ENCODE assay signal across 19 cellular contexts in the genomic region with DNA sequence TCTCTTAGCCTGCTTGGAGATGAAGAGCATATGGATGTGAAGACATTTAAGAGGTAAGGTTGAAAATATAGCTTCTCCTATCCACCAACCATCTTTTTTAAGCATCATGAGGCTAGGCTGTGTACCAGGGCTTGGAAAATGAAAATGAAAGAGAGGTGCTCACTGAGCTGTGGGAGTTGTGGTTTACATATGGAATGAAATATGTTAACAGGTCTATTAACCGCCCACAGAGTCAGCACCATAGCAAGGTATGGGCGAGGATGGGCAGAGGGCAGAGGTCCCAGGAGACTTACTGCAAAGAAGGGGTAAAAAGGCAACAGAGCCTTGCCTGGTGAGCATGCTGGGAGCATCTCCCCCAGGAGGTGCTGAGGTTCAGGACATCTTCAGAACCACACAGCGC.
"Had no signal": no experiment of that assay in that cellular context is flagged by ENCODE, and none has a peak within 500 bp of the region (broad histone marks: within the 10 kb centered on the region; RNA-seq: fewer than 3 reads in every experiment).

No MANE protein-coding gene starts in this region.

- H3K27me3 ChIP-seq: body of pancreas had no signal

- H3K27me3 Mint-ChIP-seq: activated naive CD8-positive, alpha-beta T cell treated with anti-CD3 and anti-CD28 coated beads, Interleukin-2, amount 50 U/mL, for 24 hours; type B pancreatic cell had no signal

- H3K36me3 ChIP-seq: heart left ventricle, thoracic aorta had no signal

- H3K36me3 Mint-ChIP-seq: natural killer cell, type B pancreatic cell had no signal

- H3K4me3 ChIP-seq: body of pancreas, heart left ventricle, thoracic aorta had no signal

- H3K4me1 Mint-ChIP-seq: activated naive CD8-positive, alpha-beta T cell treated with anti-CD3 and anti-CD28 coated beads, Interleukin-2, amount 50 U/mL, for 24 hours; natural killer cell had no signal

- H3K4me3 Mint-ChIP-seq: activated naive CD8-positive, alpha-beta T cell treated with anti-CD3 and anti-CD28 coated beads, Interleukin-2, amount 50 U/mL, for 24 hours; natural killer cell; T-helper 2 cell treated with Interferon-gamma antibody and Interleukin-4, amounts not matched to agents 5 μg/mL and 100 μg/mL, for 36 hours; type B pancreatic cell had no signal

- DNase-seq: activated CD4-positive, alpha-beta T cell treated with anti-CD3 and anti-CD28 coated beads for 1 hour; activated CD4-positive, alpha-beta T cell treated with anti-CD3 and anti-CD28 coated beads, Interleukin-2, amount 50 U/mL, for 48 hours; activated effector memory CD4-positive, alpha-beta T cell treated with anti-CD3 and anti-CD28 coated beads, Interleukin-2, amount 50 U/mL, for 16 hours; activated naive CD4-positive, alpha-beta T cell treated with anti-CD3 and anti-CD28 coated beads, Interleukin-2, amount 50 U/mL, for 16 hours; activated naive CD8-positive, alpha-beta T cell treated with anti-CD3 and anti-CD28 coated beads, Interleukin-2, amount 50 U/mL, for 24 hours; anterior cingulate cortex; body of pancreas; heart left ventricle; left cardiac atrium; midbrain; natural killer cell; retina; stimulated activated CD4-positive, alpha-beta T cell treated with anti-CD3 and anti-CD28 coated beads, Interleukin-2, amount 100 ng/mL, for 48 hours; stimulated activated CD8-positive, alpha-beta memory T cell treated with anti-CD3 and anti-CD28 coated beads, Interleukin-4, amount 100 ng/mL, for 48 hours; stimulated activated naive CD4-positive, alpha-beta T cell treated with Interleukin-2 at 50 U/mL for 16 hours had no signal

- H3K27ac Mint-ChIP-seq: activated naive CD8-positive, alpha-beta T cell treated with anti-CD3 and anti-CD28 coated beads, Interleukin-2, amount 50 U/mL, for 24 hours; natural killer cell; progenitor cell of endocrine pancreas; T-helper 2 cell treated with Interferon-gamma antibody and Interleukin-4, amounts not matched to agents 5 μg/mL and 100 μg/mL, for 36 hours; type B pancreatic cell had no signal

- H3K27ac ChIP-seq: body of pancreas, heart left ventricle, thoracic aorta had no signal

- ATAC-seq: activated naive CD8-positive, alpha-beta T cell treated with anti-CD3 and anti-CD28 coated beads, Interleukin-2, amount 50 U/mL, for 24 hours; body of pancreas; heart left ventricle; left cardiac atrium; natural killer cell had no signal

- H3K9me3 Mint-ChIP-seq: type B pancreatic cell had no signal

- H3K4me1 ChIP-seq: body of pancreas, heart left ventricle had no signal

- H3K9me3 ChIP-seq: body of pancreas, thoracic aorta had no signal
